ENCODE assay signal across 1 cellular context in genomic region chr6:88983532-88983931, GRCh38.
TF ChIP-seq lines count a peak whose summit lies in the region.

No MANE protein-coding gene starts in this region.

TF ChIP-seq in GM23338, 12 proteins besides CTCF, POLR2A, EP300 and RAD21 (continued from another document):
- TF ChIP-seq EZH2 (IDR thresholded peaks at IDR 0.05; ENCODE audit: low read depth, unreplicated experiment) (no peak), ETS1 (IDR thresholded peaks at IDR 0.05) (no peak), POLR2AphosphoS5 (IDR thresholded peaks at IDR 0.05; ENCODE audit: low read depth) (no peak), REST (IDR thresholded peaks at IDR 0.05; ENCODE audit: unreplicated experiment) (no peak), EZH2phosphoT487 (IDR thresholded peaks at IDR 0.05; ENCODE audit: unreplicated experiment) (no peak), ZNF331 (CRISPR knock-in tag; IDR thresholded peaks at IDR 0.05; ENCODE audit: low read depth) (no peak)
